In genomic region chr9:133086894-133087293, GRCh38 we compare ENCODE assay signal across 14 cellular contexts. TPM values are rescaled to one million over a fixed set of nuclear protein-coding genes. Genes with fewer than 3 reads are reported as not detected.
A peak's percentile ranks its signal among the peaks of the same experiment; 100 is the strongest.
DNase-seq lines count a peak whose midpoint lies in the region; ATAC-seq and TF ChIP-seq lines count a peak whose summit lies in the region.
"Had no signal": no experiment of that assay in that cellular context is flagged by ENCODE, and none has a peak within 500 bp of the region (broad histone marks: within the 10 kb centered on the region; RNA-seq: fewer than 3 reads in every experiment).

No MANE protein-coding gene starts in this region.

- 0 out of 22 replicates have a peak, but pooled peaks cover 0 to 3% (median 0%) of the 10 kb centered on the region in 11 experiments for H3K36me3 ChIP-seq in BLaER1 treated with 17β-estradiol and CSF1 and Interleukin-3, amounts not matched to agents 10 nM and 100 nM
- H3K36me3 ChIP-seq in body of pancreas (replicated peaks in 1 of 2; ENCODE audit: insufficient read depth in 1 of 2, low read depth in 2 of 2) (no peaks in the 10 kb centered on the region), spleen (no peaks in the 10 kb centered on the region)
- no peaks in the 10 kb centered on the region for H3K36me3 ChIP-seq in effector memory CD4-positive, alpha-beta T cell (ENCODE audit: control insufficient read depth, insufficient read depth, low read length)
- H3K36me3 ChIP-seq: BE2C had no signal

- TF ChIP-seq CTCF in body of pancreas (IDR thresholded peaks at IDR 0.05) (no peak), spleen (IDR thresholded peaks at IDR 0.05 in 8 of 11, conservative IDR thresholded peaks at IDR 0.05 in 3 of 11) (no peak)

- peak overlapping the region in 6 of 11 experiments; percentile 19 to 54 (median 40); a peak in 8 of 22 replicates for H3K4me2 ChIP-seq in BLaER1 treated with 17β-estradiol and CSF1 and Interleukin-3, amounts not matched to agents 10 nM and 100 nM

- ATAC-seq in body of pancreas (no peak), HG02798 (IDR thresholded peaks at IDR 0.05; ENCODE audit: poor library complexity, unreplicated experiment) (no peak)
- ATAC-seq: CD8-positive, alpha-beta T cell had no signal

- no peaks in the 10 kb centered on the region for H3K9me3 ChIP-seq in BLaER1 treated with 17β-estradiol and CSF1 and Interleukin-3, amounts not matched to agents 10 nM and 100 nM (replicated peaks in 1 of 11)
- no peaks in the 10 kb centered on the region for H3K9me3 ChIP-seq in body of pancreas
- no peaks in the 10 kb centered on the region for H3K9me3 ChIP-seq in spleen
- no peaks in the 10 kb centered on the region for H3K9me3 ChIP-seq in effector memory CD4-positive, alpha-beta T cell (ENCODE audit: control insufficient read depth, low read length)
- H3K9me3 ChIP-seq: BE2C had no signal

- TF ChIP-seq POLR2A in body of pancreas (IDR thresholded peaks at IDR 0.05), result no peak
- no peak for TF ChIP-seq POLR2A in spleen (IDR thresholded peaks at IDR 0.05)

- intact Hi-C loops in body of pancreas (cut with DNase I) (no loop called here), spleen (cut with DNase I; ENCODE audit: low total_unique reads) (no loop called here)

- 0 out of 22 replicates have a peak overlapping the region, but pooled peaks of 1 of the 11 experiments have one; percentile 6 for H3K9ac ChIP-seq in BLaER1 treated with 17β-estradiol and CSF1 and Interleukin-3, amounts not matched to agents 10 nM and 100 nM

- peaks cover 0 to 4% (median 0%) of the 10 kb centered on the region in 11 experiments; a peak in 2 of 22 replicates for H4K20me1 ChIP-seq in BLaER1 treated with 17β-estradiol and CSF1 and Interleukin-3, amounts not matched to agents 10 nM and 100 nM

- no peaks in the 10 kb centered on the region for H3K27me3 ChIP-seq in BLaER1 treated with 17β-estradiol and CSF1 and Interleukin-3, amounts not matched to agents 10 nM and 100 nM
- H3K27me3 ChIP-seq in body of pancreas, result no peaks in the 10 kb centered on the region
- H3K27me3 ChIP-seq in spleen (replicated peaks in 1 of 7), result peaks cover 0 to 1% (median 0%) of the 10 kb centered on the region in 7 donors
- no peaks in the 10 kb centered on the region for H3K27me3 ChIP-seq in effector memory CD4-positive, alpha-beta T cell (replicated peaks; ENCODE audit: control insufficient read depth, insufficient read depth, low read length, poor library complexity, severe bottlenecking)
- H3K27me3 ChIP-seq: BE2C had no signal

- H3K27ac ChIP-seq in BLaER1 treated with 17β-estradiol and CSF1 and Interleukin-3, amounts not matched to agents 10 nM and 100 nM, result no peak overlapping the region
- H3K27ac ChIP-seq in body of pancreas (peak overlapping the region in 3 of 4 donors; percentile 10 to 66 (median 53)), spleen (no peak overlapping the region)
- no peak overlapping the region for H3K27ac ChIP-seq in effector memory CD4-positive, alpha-beta T cell (ENCODE audit: insufficient read depth, low read length, poor library complexity, severe bottlenecking)

- peaks cover 0 to 25% (median 17%) of the 10 kb centered on the region in 10 experiments; a peak in 14 of 20 replicates for H3K4me1 ChIP-seq in BLaER1 treated with 17β-estradiol and CSF1 and Interleukin-3, amounts not matched to agents 10 nM and 100 nM
- peaks cover 26% of the 10 kb centered on the region for H3K4me1 ChIP-seq in body of pancreas
- H3K4me1 ChIP-seq in spleen, result no peaks in the 10 kb centered on the region
- H3K4me1 ChIP-seq in effector memory CD4-positive, alpha-beta T cell (ENCODE audit: control insufficient read depth, insufficient read depth, low read length, poor library complexity, severe bottlenecking), result no peaks in the 10 kb centered on the region

- WGBS in body of pancreas, 2 donors, result 51 to 65% methylated on average over 5 to 15 of the region's 15 CpGs
- WGBS in spleen, 5 donors, result 69 to 89% (median 80%) methylated on average over 5 to 15 of the region's 15 CpGs

- peak; percentile 13 for DNase-seq in D341Med (ENCODE audit: low spot score)
- peak in 2 of 4 donors; percentile 22 to 31 for DNase-seq in body of pancreas
- peak; percentile 60 for DNase-seq in spleen
- DNase-seq in effector memory CD4-positive, alpha-beta T cell, result no peak
- DNase-seq in NCI-H2029 treated with DMSO at 0.1 percent for 48 hours (lab: John Stamatoyannopoulos, UW), result no peak
- DNase-seq: ACHN; CD8-positive, alpha-beta T cell; DMS153; DMS79; GDM1; KG1 had no signal

- H3K4me3 ChIP-seq in BLaER1 treated with 17β-estradiol and CSF1 and Interleukin-3, amounts not matched to agents 10 nM and 100 nM, result no peak overlapping the region
- H3K4me3 ChIP-seq in body of pancreas (no peak overlapping the region), spleen (no peak overlapping the region)
- no peak overlapping the region for H3K4me3 ChIP-seq in effector memory CD4-positive, alpha-beta T cell (ENCODE audit: insufficient read depth, low read depth, low read length, poor library complexity, severe bottlenecking)

RNA-seq across cellular contexts. Expression of gene CEL, which starts 25.1 kb away (rescaled TPM):
- 1,000 to 10,000 TPM; 8,438 to 9,209 TPM for total RNA-seq in body of pancreas
- 1 to 10 TPM in 3 of 7 donors, under 1 TPM in 2, not detected in 2; 0.58 to 5.3 (median 1.9) TPM for total RNA-seq in spleen
- under 1 TPM; 0.46 to 0.67 (median 0.55) TPM for polyA plus RNA-seq in spleen

RNA-seq across cellular contexts. Expression of gene RALGDS, which starts 34.1 kb away (rescaled TPM):
- total RNA-seq in body of pancreas (10 to 100 TPM; 27.8 to 64.6 TPM), spleen (10 to 100 TPM; 50.6 to 74.3 (median 60.3) TPM)
- 10 to 100 TPM; 21.3 to 40.1 (median 27.2) TPM for polyA plus RNA-seq in spleen

RNA-seq across cellular contexts. Expression of gene GTF3C5, which starts 56.1 kb away (rescaled TPM):
- total RNA-seq in body of pancreas, result 10 to 100 TPM; 43.1 to 57.7 TPM
- 10 to 100 TPM; 40.5 to 64.4 (median 47.6) TPM for total RNA-seq in spleen
- polyA plus RNA-seq in spleen, result 10 to 100 TPM; 34.9 to 52.5 (median 44.4) TPM

Comparison
In these comparisons a context has a peak if more than half of its experiments do, and no peak if none do; other contexts are left out.
1. H3K27ac ChIP-seq: peak in body of pancreas (3 of 4); none in BLaER1 treated with 17β-estradiol and CSF1 and Interleukin-3, amounts not matched to agents 10 nM and 100 nM (0 of 11), spleen (0 of 8) and effector memory CD4-positive, alpha-beta T cell (single experiment).
2. DNase-seq: peak in D341Med (single experiment) and spleen (single experiment); none in effector memory CD4-positive, alpha-beta T cell (0 of 3) and NCI-H2029 treated with DMSO at 0.1 percent for 48 hours (single experiment).
3. RNA of gene CEL, which starts 25.1 kb away (total RNA-seq): 8,438 to 9,209 TPM in body of pancreas; 0.58 to 5.3 TPM in spleen; every median in the first group is over 1,000 times any median in the second.